In genomic region chr3:143135150-143135549, GRCh38 we compare ENCODE assay signal across 10 cellular contexts. TPM values are rescaled to one million over a fixed set of nuclear protein-coding genes. Genes with fewer than 3 reads are reported as not detected.
A peak's percentile ranks its signal among the peaks of the same experiment; 100 is the strongest.
DNase-seq lines count a peak whose midpoint lies in the region; ATAC-seq and TF ChIP-seq lines count a peak whose summit lies in the region.
"Had no signal": no experiment of that assay in that cellular context is flagged by ENCODE, and none has a peak within 500 bp of the region (broad histone marks: within the 10 kb centered on the region; RNA-seq: fewer than 3 reads in every experiment).

No MANE protein-coding gene starts in this region.

- H3K4me3 ChIP-seq in SJCRH30 (no peak overlapping the region), fibroblast of villous mesenchyme (ENCODE audit: low read depth, low read length) (no peak overlapping the region), upper lobe of right lung (no peak overlapping the region)

- H3K4me1 ChIP-seq in SJCRH30 (peaks cover 13% of the 10 kb centered on the region), upper lobe of right lung (no peaks in the 10 kb centered on the region)

- DNase-seq in Right ventricle myocardium superior = no peak
- no peak for DNase-seq in cardiac septum (ENCODE audit: low spot score)
- DNase-seq in SJCRH30 = peak; percentile 25 to 56
- peak; percentile 88 for DNase-seq in fibroblast of villous mesenchyme (ENCODE audit: low read depth)
- DNase-seq in upper lobe of right lung = no peak
- no peak for DNase-seq in mucosa of gallbladder (ENCODE audit: low spot score)
- DNase-seq in NCI-H2227 treated with DMSO at 0.1 percent for 48 hours (lab: John Stamatoyannopoulos, UW) = no peak
- DNase-seq: naive B cell, RPMI8226 had no signal

- H3K27me3 ChIP-seq in SJCRH30 = peaks cover 6% of the 10 kb centered on the region
- no peaks in the 10 kb centered on the region for H3K27me3 ChIP-seq in upper lobe of right lung

- H3K9me3 ChIP-seq in SJCRH30 (replicated peaks) = no peaks in the 10 kb centered on the region
- no peaks in the 10 kb centered on the region for H3K9me3 ChIP-seq in upper lobe of right lung

- no peak overlapping the region for H3K27ac ChIP-seq in SJCRH30
- no peak overlapping the region for H3K27ac ChIP-seq in upper lobe of right lung

- TF ChIP-seq CTCF in fibroblast of villous mesenchyme (IDR thresholded peaks at IDR 0.05; ENCODE audit: insufficient read depth, low read depth, low read length) (no peak), upper lobe of right lung (IDR thresholded peaks at IDR 0.05) (no peak)

- intact Hi-C loops in Right ventricle myocardium superior (cut with DNase I) (no loop called here), cardiac septum (cut with DNase I) (loop anchor here (10.0 kb wide), 1 partner anchor 510 kb away; no protein-coding TSS in a partner anchor), upper lobe of right lung (cut with DNase I) (no loop called here)

- ATAC-seq in Right ventricle myocardium superior (ENCODE audit: poor library complexity) (peak; percentile 38), upper lobe of right lung (peak; percentile 90), GM19351 (IDR thresholded peaks at IDR 0.05; ENCODE audit: unreplicated experiment) (no peak)

- H3K36me3 ChIP-seq in SJCRH30 (no peaks in the 10 kb centered on the region), upper lobe of right lung (no peaks in the 10 kb centered on the region)

RNA-seq across cellular contexts. Expression of gene CHST2, which starts 15.6 kb away (rescaled TPM):
- total RNA-seq in Right ventricle myocardium superior (1.7 TPM), cardiac septum (2.4 TPM), fibroblast of villous mesenchyme (22.5 and 40.2 TPM in 2 replicates), upper lobe of right lung (8.2 TPM), mucosa of gallbladder (5.8 TPM)
- 2.3 and 2.6 TPM in 2 replicates for total RNA-seq in SJCRH30 (2014; rRNA removed; shearing (Covaris generic))

Comparison
In these comparisons a context has a peak if more than half of its experiments do, and no peak if none do; other contexts are left out.
1. DNase-seq: peak in SJCRH30 (2 of 2) and fibroblast of villous mesenchyme (single experiment); none in Right ventricle myocardium superior (single experiment), cardiac septum (single experiment), upper lobe of right lung (single experiment), mucosa of gallbladder (single experiment) and NCI-H2227 treated with DMSO at 0.1 percent for 48 hours (single experiment).